1 cellular context compared by ENCODE assay signal in genomic region chr21:43758132-43758619, GRCh38.
TF ChIP-seq lines count a peak whose summit lies in the region.

No MANE protein-coding gene starts in this region.

TF ChIP-seq in GM12878, 131 proteins besides CTCF, POLR2A, EP300 and RAD21:
- TF ChIP-seq CHD1 (IDR thresholded peaks at IDR 0.05; ENCODE audit: low read depth, low read length), result no peak
- no peak for TF ChIP-seq EZH2 (IDR thresholded peaks at IDR 0.05; ENCODE audit: borderline replicate concordance, control insufficient read depth, low read depth, low read length)
- TF ChIP-seq KAT2A (conservative IDR thresholded peaks at IDR 0.05; ENCODE audit: control insufficient read depth, low read depth, low read length), result no peak
- TF ChIP-seq NR2F1 (conservative IDR thresholded peaks at IDR 0.05), result no peak
- no peak for TF ChIP-seq CUX1 (IDR thresholded peaks at IDR 0.05; ENCODE audit: insufficient replicate concordance, low read depth, low read length)
- no peak for TF ChIP-seq ZNF24 (IDR thresholded peaks at IDR 0.05)
